ENCODE assay signal across 1 cellular context in the genomic region with DNA sequence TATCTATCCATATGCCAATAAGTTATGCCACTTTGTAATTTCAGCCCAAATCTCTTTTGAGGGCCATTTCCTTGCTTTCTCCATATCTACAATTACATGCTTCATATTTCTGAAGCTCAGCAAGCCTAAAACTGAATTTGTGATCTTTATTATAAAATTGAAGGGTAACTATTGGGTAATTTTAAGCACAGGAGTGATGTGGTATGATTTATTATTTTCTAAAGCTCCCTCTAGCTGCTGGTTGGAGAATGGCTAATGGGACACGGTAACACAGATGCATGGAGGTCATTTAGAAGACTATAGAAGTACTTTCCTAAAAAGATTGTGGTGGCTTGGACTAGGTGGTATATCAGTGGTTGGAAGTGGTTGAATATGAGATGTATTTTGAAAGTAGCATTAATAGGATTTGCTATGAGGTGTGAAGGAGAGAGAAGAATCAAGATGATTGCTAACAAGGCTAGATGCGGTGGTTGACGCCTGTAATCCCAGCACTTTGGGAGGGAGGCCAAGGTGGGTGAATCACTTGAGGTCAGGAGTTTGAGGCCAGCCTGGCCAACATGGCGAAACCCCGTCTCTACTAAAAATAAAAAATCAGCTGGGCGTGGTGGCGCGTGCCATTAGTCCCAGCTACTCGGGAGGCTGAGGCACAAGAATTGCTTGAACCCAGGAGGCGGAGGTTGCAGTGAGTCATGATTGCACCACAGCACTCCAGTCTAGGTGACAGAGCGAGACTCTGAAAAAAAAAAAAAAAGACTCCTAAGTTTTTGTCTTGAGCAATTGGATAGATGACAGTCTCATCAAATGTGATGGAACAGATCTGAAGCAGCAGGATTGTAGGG.
TF ChIP-seq lines count a peak whose summit lies in the region.

No MANE protein-coding gene starts in this region.

TF ChIP-seq in A549, 52 proteins besides CTCF, POLR2A, EP300 and RAD21 (continued from another document):
- TF ChIP-seq, protein P1, sequence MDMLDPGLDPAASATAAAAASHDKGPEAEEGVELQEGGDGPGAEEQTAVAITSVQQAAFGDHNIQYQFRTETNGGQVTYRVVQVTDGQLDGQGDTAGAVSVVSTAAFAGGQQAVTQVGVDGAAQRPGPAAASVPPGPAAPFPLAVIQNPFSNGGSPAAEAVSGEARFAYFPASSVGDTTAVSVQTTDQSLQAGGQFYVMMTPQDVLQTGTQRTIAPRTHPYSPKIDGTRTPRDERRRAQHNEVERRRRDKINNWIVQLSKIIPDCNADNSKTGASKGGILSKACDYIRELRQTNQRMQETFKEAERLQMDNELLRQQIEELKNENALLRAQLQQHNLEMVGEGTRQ (IDR thresholded peaks at IDR 0.05), result no peak
- TF ChIP-seq HDAC2 (IDR thresholded peaks at IDR 0.05), result no peak
- no peak for TF ChIP-seq EHF (CRISPR knock-in tag; IDR thresholded peaks at IDR 0.05)
- TF ChIP-seq HOXB5 (CRISPR knock-in tag; IDR thresholded peaks at IDR 0.05), result peak; percentile 87; the same call in 1 of the 2 replicates
